In genomic region chr7:30813466-30813865, GRCh38 we compare ENCODE assay signal across 24 cellular contexts. TPM values are rescaled to one million over a fixed set of nuclear protein-coding genes. Genes with fewer than 3 reads are reported as not detected.
DNase-seq lines count a peak whose midpoint lies in the region; ATAC-seq and TF ChIP-seq lines count a peak whose summit lies in the region.
"Had no signal": no experiment of that assay in that cellular context is flagged by ENCODE, and none has a peak within 500 bp of the region (broad histone marks: within the 10 kb centered on the region; RNA-seq: fewer than 3 reads in every experiment).

No MANE protein-coding gene starts in this region.

- H3K36me3 Mint-ChIP-seq in chondrocyte (ENCODE audit: low read depth) (peaks cover 1% of the 10 kb centered on the region), osteocyte (ENCODE audit: unreplicated experiment) (peaks cover 4% of the 10 kb centered on the region)
- H3K36me3 Mint-ChIP-seq: activated naive CD4-positive, alpha-beta T cell treated with anti-CD3 and anti-CD28 coated beads, Interleukin-2, amount 10 ng/mL, durations not matched to agents 7 days and 5 days had no signal

- no peak for TF ChIP-seq POLR2A in ovary (IDR thresholded peaks at IDR 0.05)

- TF ChIP-seq EP300 in ovary (IDR thresholded peaks at IDR 0.05): no peak

- H3K27me3 ChIP-seq in thoracic aorta (replicated peaks; ENCODE audit: insufficient read depth): no peaks in the 10 kb centered on the region
- H3K27me3 ChIP-seq in ovary: no peaks in the 10 kb centered on the region
- H3K27me3 ChIP-seq: BLaER1 treated with 17β-estradiol and CSF1 and Interleukin-3, amounts not matched to agents 10 nM and 100 nM; Peyer's patch had no signal

- H3K27me3 Mint-ChIP-seq in chondrocyte (ENCODE audit: low read depth) (peaks cover 2% of the 10 kb centered on the region), osteocyte (ENCODE audit: unreplicated experiment) (peaks cover 2% of the 10 kb centered on the region)

- DNase-seq in chondrocyte (ENCODE audit: low spot score) (no peak), left cardiac atrium (no peak), osteocyte (ENCODE audit: extremely low spot score, unreplicated experiment) (peak; percentile 71), thoracic aorta (ENCODE audit: low spot score) (peak; percentile 32), ovary (no peak), SHP77 treated with DMSO at 0.1 percent for 48 hours (lab: John Stamatoyannopoulos, UW) (no peak), NCI-H526 treated with DMSO at 0.1 percent for 48 hours (lab: John Stamatoyannopoulos, UW) (no peak)
- DNase-seq in activated CD4-positive, alpha-beta T cell treated with anti-CD3 and anti-CD28 coated beads, Interleukin-2, amount 50 U/mL, for 4 hours: no peak
- DNase-seq: activated CD4-positive, alpha-beta T cell treated with anti-CD3 and anti-CD28 coated beads, Interleukin-2, amount 50 U/mL, for 48 hours; activated naive CD4-positive, alpha-beta T cell treated with anti-CD3 and anti-CD28 coated beads, Interleukin-2, amount 10 ng/mL, durations not matched to agents 7 days and 5 days; amygdala; COR-L47; DMS53; endodermal cell; H7; NCI-H1092 treated with DMSO at 0.1 percent for 48 hours; NCI-H187 treated with DMSO at 0.1 percent for 48 hours; NCI-H69; Peyer's patch; small intestine; T-helper 1 cell had no signal

- H3K4me1 Mint-ChIP-seq in chondrocyte (ENCODE audit: low read depth) (peaks cover 46% of the 10 kb centered on the region), osteocyte (ENCODE audit: unreplicated experiment) (peaks cover 33% of the 10 kb centered on the region)
- H3K4me1 Mint-ChIP-seq: activated naive CD4-positive, alpha-beta T cell treated with anti-CD3 and anti-CD28 coated beads, Interleukin-2, amount 10 ng/mL, durations not matched to agents 7 days and 5 days had no signal

- peak overlapping the region; percentile 93 to 99 for H3K27ac ChIP-seq in thoracic aorta
- no peak overlapping the region for H3K27ac ChIP-seq in ovary
- H3K27ac ChIP-seq: BLaER1 treated with 17β-estradiol and CSF1 and Interleukin-3, amounts not matched to agents 10 nM and 100 nM; prostate gland had no signal

- WGBS in ovary, 3 donors: 77 to 82% (median 78%) methylated on average over 4 of the region's 4 CpGs

- H3K9me3 Mint-ChIP-seq in chondrocyte (ENCODE audit: low read depth) (no peaks in the 10 kb centered on the region), osteocyte (ENCODE audit: unreplicated experiment) (no peaks in the 10 kb centered on the region)
- H3K9me3 Mint-ChIP-seq: activated naive CD4-positive, alpha-beta T cell treated with anti-CD3 and anti-CD28 coated beads, Interleukin-2, amount 10 ng/mL, durations not matched to agents 7 days and 5 days had no signal

- H3K4me3 ChIP-seq in thoracic aorta: peak overlapping the region; percentile 36
- no peak overlapping the region for H3K4me3 ChIP-seq in ovary
- H3K4me3 ChIP-seq: BLaER1 treated with 17β-estradiol and CSF1 and Interleukin-3, amounts not matched to agents 10 nM and 100 nM; K562; Peyer's patch; prostate gland had no signal

- TF ChIP-seq CTCF in chondrocyte (IDR thresholded peaks at IDR 0.05) (no peak), osteocyte (IDR thresholded peaks at IDR 0.05) (no peak), thoracic aorta (IDR thresholded peaks at IDR 0.05) (no peak), ovary (IDR thresholded peaks at IDR 0.05) (no peak)

- H3K4me3 Mint-ChIP-seq in chondrocyte (ENCODE audit: unreplicated experiment) (no peak overlapping the region), osteocyte (ENCODE audit: unreplicated experiment) (no peak overlapping the region)
- H3K4me3 Mint-ChIP-seq: activated naive CD4-positive, alpha-beta T cell treated with anti-CD3 and anti-CD28 coated beads, Interleukin-2, amount 10 ng/mL, durations not matched to agents 7 days and 5 days; endodermal cell had no signal

- H3K4me1 ChIP-seq in thoracic aorta (ENCODE audit: control insufficient read depth in 1 of 2, low read depth in 2 of 2): peaks cover 49 to 67% of the 10 kb centered on the region in 2 donors
- H3K4me1 ChIP-seq in ovary (ENCODE audit: insufficient read depth): peaks cover 11% of the 10 kb centered on the region
- H3K4me1 ChIP-seq: Peyer's patch, prostate gland had no signal

- H3K36me3 ChIP-seq in thoracic aorta (no peaks in the 10 kb centered on the region), ovary (no peaks in the 10 kb centered on the region)
- H3K36me3 ChIP-seq: BLaER1 treated with 17β-estradiol and CSF1 and Interleukin-3, amounts not matched to agents 10 nM and 100 nM; Peyer's patch; prostate gland had no signal

- intact Hi-C loops in left cardiac atrium (cut with DNase I): no loop called here
- intact Hi-C loops in ovary (cut with DNase I): loop anchor here in 1 of 4 donors (10.0 kb wide), 1 partner anchor 101 kb away; the partner anchor contains the start of gene AQP1

- H3K27ac Mint-ChIP-seq in chondrocyte (ENCODE audit: unreplicated experiment) (peak overlapping the region; percentile 69), osteocyte (ENCODE audit: unreplicated experiment) (no peak overlapping the region)
- H3K27ac Mint-ChIP-seq: activated naive CD4-positive, alpha-beta T cell treated with anti-CD3 and anti-CD28 coated beads, Interleukin-2, amount 10 ng/mL, durations not matched to agents 7 days and 5 days; endodermal cell had no signal

- ATAC-seq in left cardiac atrium (peak; percentile 12 to 32), thoracic aorta (ENCODE audit: insufficient number of reproducible peaks, low FRiP score, low read depth) (peak; percentile 50)
- ATAC-seq: K562 had no signal

- H3K9me3 ChIP-seq in thoracic aorta (no peaks in the 10 kb centered on the region), ovary (no peaks in the 10 kb centered on the region)
- H3K9me3 ChIP-seq: BLaER1 treated with 17β-estradiol and CSF1 and Interleukin-3, amounts not matched to agents 10 nM and 100 nM; Peyer's patch; prostate gland had no signal

RNA-seq across cellular contexts. Expression of gene MINDY4, which starts 42.2 kb away (rescaled TPM):
- total RNA-seq in chondrocyte (5.3 to 6.3 TPM (median 5.8 TPM) in 3 replicates), left cardiac atrium (1 to 10 TPM; 3.9 to 5.1 TPM), osteocyte (4.4 and 5.3 TPM in 2 replicates), thoracic aorta (10 to 100 TPM; 32.0 to 44.0 TPM), ovary (10 to 100 TPM in 5 of 7 donors, 1 to 10 TPM in 2; 7.9 to 30.3 (median 22.9) TPM)
- 1 to 10 TPM; 6.9 to 8.4 TPM for polyA plus RNA-seq in ovary

Comparison
In these comparisons a context has a peak if more than half of its experiments do, and no peak if none do; other contexts are left out.
1. DNase-seq: peak in osteocyte (single experiment) and thoracic aorta (single experiment); none in chondrocyte (single experiment), left cardiac atrium (single experiment), ovary (0 of 5), SHP77 treated with DMSO at 0.1 percent for 48 hours (single experiment), activated CD4-positive, alpha-beta T cell treated with anti-CD3 and anti-CD28 coated beads, Interleukin-2, amount 50 U/mL, for 4 hours (0 of 2) and NCI-H526 treated with DMSO at 0.1 percent for 48 hours (single experiment).
2. H3K27ac ChIP-seq: peak in thoracic aorta (2 of 2); none in ovary (0 of 2).